Comparison of ENCODE assay signal across 21 cellular contexts in the genomic region with DNA sequence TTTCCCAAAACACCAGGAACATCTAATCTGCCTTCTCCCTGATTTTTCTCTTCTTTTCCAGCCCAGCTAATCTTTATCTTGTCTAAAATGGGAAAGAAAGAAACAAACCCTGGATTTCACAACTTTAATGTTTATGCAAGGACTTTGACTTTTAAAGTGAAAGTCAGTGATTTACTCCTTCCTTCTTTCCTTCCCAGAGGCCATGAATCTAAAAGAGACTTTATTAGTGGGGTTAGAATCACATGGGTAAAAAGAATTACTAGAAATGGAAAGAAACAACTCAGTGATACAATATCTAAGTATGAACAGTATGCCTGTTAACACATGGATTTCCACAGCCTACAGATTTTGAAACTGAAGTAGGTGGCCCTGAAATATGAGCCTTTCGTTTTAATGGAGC. TPM values are rescaled to one million over a fixed set of nuclear protein-coding genes. Genes with fewer than 3 reads are reported as not detected.
A peak's percentile ranks its signal among the peaks of the same experiment; 100 is the strongest.
DNase-seq lines count a peak whose midpoint lies in the region; ATAC-seq and TF ChIP-seq lines count a peak whose summit lies in the region.
"Had no signal": no experiment of that assay in that cellular context is flagged by ENCODE, and none has a peak within 500 bp of the region (broad histone marks: within the 10 kb centered on the region; RNA-seq: fewer than 3 reads in every experiment).

No MANE protein-coding gene starts in this region.

- peaks cover 0 to 3% (median 2%) of the 10 kb centered on the region in 5 donors for H3K27me3 Mint-ChIP-seq in naive thymus-derived CD8-positive, alpha-beta T cell
- H3K27me3 Mint-ChIP-seq: CD4-positive, alpha-beta T cell; natural killer cell treated with Interleukin-12 subunit alpha and Interleukin-12 subunit beta and Interleukin-15 and Interleukin-18, amount 100 ng/mL, for 72 hours had no signal

- no peak for TF ChIP-seq POLR2A in suprapubic skin (IDR thresholded peaks at IDR 0.05)

- peak overlapping the region; percentile 44 for H2AFZ ChIP-seq in GM23248

- peaks cover 43% of the 10 kb centered on the region for H3F3A ChIP-seq in GM23248 (ENCODE audit: insufficient read depth)

- TF ChIP-seq CTCF in cardiac fibroblast (IDR thresholded peaks at IDR 0.05; ENCODE audit: low read depth, low read length), result no peak
- TF ChIP-seq CTCF in left lung (IDR thresholded peaks at IDR 0.05), result no peak
- TF ChIP-seq CTCF in suprapubic skin (IDR thresholded peaks at IDR 0.05), result no peak

- peak overlapping the region; percentile 74 for H3K27ac ChIP-seq in GM23248
- no peak overlapping the region for H3K27ac ChIP-seq in left lung
- H3K27ac ChIP-seq in suprapubic skin, result peak overlapping the region; percentile 69
- H3K27ac ChIP-seq: thoracic aorta had no signal

- H3K4me3 Mint-ChIP-seq in naive thymus-derived CD8-positive, alpha-beta T cell, result no peak overlapping the region
- H3K4me3 Mint-ChIP-seq: CD4-positive, alpha-beta T cell; H9; natural killer cell treated with Interleukin-12 subunit alpha and Interleukin-12 subunit beta and Interleukin-15 and Interleukin-18, amount 100 ng/mL, for 72 hours had no signal

- H3K9ac ChIP-seq in GM23248, result peak overlapping the region; percentile 37

- DNase-seq in GM23248 (peak; percentile 77), cardiac fibroblast (ENCODE audit: low read depth in 2 of 2) (peak; percentile 51 to 53), left lung (no peak), suprapubic skin (ENCODE audit: low spot score in 2 of 2) (no peak), amygdala (lab: John Stamatoyannopoulos, UW) (no peak)
- no peak for DNase-seq in NK-92 treated with Interleukin-12 subunit alpha and Interleukin-12 subunit beta, amount 100 ng/mL, for 24 hours (lab: John Stamatoyannopoulos, UW)
- DNase-seq in naive thymus-derived CD8-positive, alpha-beta T cell, result no peak
- DNase-seq: CD4-positive, alpha-beta T cell; dermis blood vessel endothelial cell; DND-41; H9; NCI-H2081; NCI-H748 treated with DMSO at 0.1 percent for 48 hours; retina; RPMI8226 had no signal

- no peak for TF ChIP-seq EP300 in suprapubic skin (IDR thresholded peaks at IDR 0.05)

- H3K9me2 ChIP-seq in GM23248 (ENCODE audit: insufficient read depth), result no peaks in the 10 kb centered on the region

- H4K20me1 ChIP-seq in GM23248 (ENCODE audit: insufficient read depth), result no peaks in the 10 kb centered on the region

- H3K9me3 Mint-ChIP-seq in naive thymus-derived CD8-positive, alpha-beta T cell, result peaks cover 0 to 7% (median 0%) of the 10 kb centered on the region in 9 donors
- H3K9me3 Mint-ChIP-seq: CD4-positive, alpha-beta T cell; H9 had no signal

- no peaks in the 10 kb centered on the region for H3K27me3 ChIP-seq in GM23248 (replicated peaks; ENCODE audit: insufficient read depth)
- no peaks in the 10 kb centered on the region for H3K27me3 ChIP-seq in left lung
- no peaks in the 10 kb centered on the region for H3K27me3 ChIP-seq in suprapubic skin

- in situ Hi-C loops in GM23248 (cut with MboI), result no loop called here

- POLR2A ChIA-PET in naive thymus-derived CD8-positive, alpha-beta T cell (lab: Charles Lee), result no interaction called here

- H3K36me3 ChIP-seq in GM23248 (ENCODE audit: low read depth) (no peaks in the 10 kb centered on the region; the same call in 1 of the 2 replicates), left lung (no peaks in the 10 kb centered on the region), suprapubic skin (no peaks in the 10 kb centered on the region)
- H3K36me3 ChIP-seq: thoracic aorta had no signal

- H3K4me1 Mint-ChIP-seq in naive thymus-derived CD8-positive, alpha-beta T cell, result no peaks in the 10 kb centered on the region

- ATAC-seq in left lung (peak; percentile 26), HG02610 (IDR thresholded peaks at IDR 0.05; ENCODE audit: unreplicated experiment) (no peak)
- ATAC-seq in naive thymus-derived CD8-positive, alpha-beta T cell, result no peak
- ATAC-seq: activated CD4-positive, CD25-positive, alpha-beta regulatory T cell treated with anti-CD3 and anti-CD28 coated beads, Interleukin-2, amount 50 U/mL, for 24 hours; esophagus mucosa; natural killer cell treated with Interleukin-12 subunit alpha and Interleukin-12 subunit beta and Interleukin-15 and Interleukin-18, amount 100 ng/mL, for 72 hours had no signal

- H3K36me3 Mint-ChIP-seq in naive thymus-derived CD8-positive, alpha-beta T cell, result no peaks in the 10 kb centered on the region

- H3K79me2 ChIP-seq in GM23248 (ENCODE audit: insufficient read depth), result peaks cover 88% of the 10 kb centered on the region

- peak overlapping the region; percentile 54 for H3K4me3 ChIP-seq in GM23248
- no peak overlapping the region for H3K4me3 ChIP-seq in cardiac fibroblast (replicated peaks in 1 of 2; ENCODE audit: low read depth in 2 of 2, low read length in 2 of 2)
- H3K4me3 ChIP-seq in left lung, result no peak overlapping the region
- H3K4me3 ChIP-seq in suprapubic skin, result no peak overlapping the region
- H3K4me3 ChIP-seq: thoracic aorta had no signal

- intact Hi-C loops in left lung (cut with DNase I), result no loop called here

- peaks cover 59% of the 10 kb centered on the region for H3K4me1 ChIP-seq in GM23248 (ENCODE audit: insufficient read depth)
- H3K4me1 ChIP-seq in left lung, result no peaks in the 10 kb centered on the region
- peaks cover 11% of the 10 kb centered on the region for H3K4me1 ChIP-seq in suprapubic skin

- WGBS in GM23248 (ENCODE audit: low coverage in 1 of 2, low lambda C conversion rate in 2 of 2, missing lambda C conversion rate in 2 of 2), 2 experiments, result 10 to 27% methylated on average over 1 of the region's 1 CpG
- 22% methylated on average over 1 of the region's 1 CpG for whole genome bisulfite sequencing in suprapubic skin

- peak overlapping the region; percentile 83 for H3K4me2 ChIP-seq in GM23248 (ENCODE audit: unreplicated experiment)

- no peaks in the 10 kb centered on the region for H3K9me3 ChIP-seq in GM23248 (ENCODE audit: low read depth)
- H3K9me3 ChIP-seq in left lung, result no peaks in the 10 kb centered on the region
- H3K9me3 ChIP-seq in suprapubic skin, result no peaks in the 10 kb centered on the region
- H3K9me3 ChIP-seq: thoracic aorta had no signal

- H3K27ac Mint-ChIP-seq in naive thymus-derived CD8-positive, alpha-beta T cell, result no peak overlapping the region
- H3K27ac Mint-ChIP-seq: CD4-positive, alpha-beta T cell; H9; natural killer cell treated with Interleukin-12 subunit alpha and Interleukin-12 subunit beta and Interleukin-15 and Interleukin-18, amount 100 ng/mL, for 72 hours had no signal

RNA-seq across cellular contexts. Expression of gene KCNK2, which starts 59.8 kb away (rescaled TPM):
- 133 and 145 TPM in 2 replicates for total RNA-seq in GM23248 (2014; rRNA removed; shearing (Covaris generic))
- polyA plus RNA-seq in GM23248 (2016; fragmentation: Nextera tagmentation; extraction: Ambion mirVana), result 69.2 and 73.2 TPM in 2 replicates
- total RNA-seq in left lung, result under 1 TPM in 1 of 2 donors, not detected in 1; 0.26 TPM
- total RNA-seq in suprapubic skin, result 1 to 10 TPM; 1.4 to 8.2 (median 5.2) TPM
- not detected for total RNA-seq in naive thymus-derived CD8-positive, alpha-beta T cell
- not detected for polyA plus RNA-seq in naive thymus-derived CD8-positive, alpha-beta T cell
- total RNA-seq: CD4-positive, alpha-beta T cell; dermis blood vessel endothelial cell; natural killer cell treated with Interleukin-12 subunit alpha and Interleukin-12 subunit beta and Interleukin-15 and Interleukin-18, amount 100 ng/mL, for 72 hours; T-helper 1 cell treated with Interleukin-12 subunit alpha and Interleukin-12 subunit beta and Interleukin-4 antibody, amounts not matched to agents 30 ng/mL and 1 ng/mL, for 36 hours had no signal

Comparison
In these comparisons a context has a peak if more than half of its experiments do, and no peak if none do; other contexts are left out.
1. DNase-seq: peak in GM23248 (single experiment) and cardiac fibroblast (2 of 2); none in left lung (0 of 2), suprapubic skin (0 of 2), NK-92 treated with Interleukin-12 subunit alpha and Interleukin-12 subunit beta, amount 100 ng/mL, for 24 hours (single experiment), amygdala (0 of 56) and naive thymus-derived CD8-positive, alpha-beta T cell (0 of 10).
2. H3K27ac ChIP-seq: peak in GM23248 (single experiment) and suprapubic skin (single experiment); none in left lung (0 of 2).
3. RNA of gene KCNK2, which starts 59.8 kb away (total RNA-seq): 133 to 145 TPM in GM23248; 1.4 to 8.2 TPM in suprapubic skin, 0.26 TPM in left lung and not detected in naive thymus-derived CD8-positive, alpha-beta T cell; every median in the first group is over 10 times any median in the second.